1 cellular context compared by ENCODE assay signal in the genomic region with DNA sequence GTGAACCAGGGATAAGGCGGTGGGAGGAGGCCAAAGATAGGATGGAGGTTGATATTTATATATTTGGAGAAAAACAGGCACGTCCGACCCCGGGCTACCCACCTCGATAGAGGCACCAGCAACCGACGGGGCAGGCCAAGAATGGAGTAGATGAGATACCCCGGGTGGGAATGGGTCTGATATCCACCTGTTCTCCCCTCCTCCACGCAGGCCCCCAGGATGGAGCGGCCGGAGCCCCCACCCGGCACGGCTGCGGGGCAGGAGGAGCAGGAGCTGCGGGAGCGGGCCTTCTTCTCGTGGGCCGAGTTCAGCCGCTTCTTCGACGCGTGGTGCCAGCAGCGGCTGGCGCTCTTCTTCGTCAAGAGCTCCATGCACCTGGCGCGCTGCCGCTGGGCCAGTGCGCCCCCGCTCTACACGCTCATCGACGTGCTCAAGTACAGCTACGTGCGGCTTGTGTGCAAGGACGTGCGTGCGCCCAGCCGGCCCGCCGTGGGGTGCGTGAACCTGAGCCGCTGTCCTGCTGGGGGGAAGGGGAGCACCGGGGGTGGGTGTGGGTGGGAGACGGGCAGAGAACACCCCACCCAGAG.
TF ChIP-seq lines count a peak whose summit lies in the region.

No MANE protein-coding gene starts in this region.

TF ChIP-seq in GM23338, 12 proteins besides CTCF, POLR2A, EP300 and RAD21 (continued from another document):
- TF ChIP-seq, protein P1, sequence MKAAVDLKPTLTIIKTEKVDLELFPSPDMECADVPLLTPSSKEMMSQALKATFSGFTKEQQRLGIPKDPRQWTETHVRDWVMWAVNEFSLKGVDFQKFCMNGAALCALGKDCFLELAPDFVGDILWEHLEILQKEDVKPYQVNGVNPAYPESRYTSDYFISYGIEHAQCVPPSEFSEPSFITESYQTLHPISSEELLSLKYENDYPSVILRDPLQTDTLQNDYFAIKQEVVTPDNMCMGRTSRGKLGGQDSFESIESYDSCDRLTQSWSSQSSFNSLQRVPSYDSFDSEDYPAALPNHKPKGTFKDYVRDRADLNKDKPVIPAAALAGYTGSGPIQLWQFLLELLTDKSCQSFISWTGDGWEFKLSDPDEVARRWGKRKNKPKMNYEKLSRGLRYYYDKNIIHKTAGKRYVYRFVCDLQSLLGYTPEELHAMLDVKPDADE (IDR thresholded peaks at IDR 0.05) = no peak
- no peak for TF ChIP-seq NANOG (IDR thresholded peaks at IDR 0.05; ENCODE audit: borderline replicate concordance)
TF ChIP-seq in GM23338: peak in this region for 0.
